12 cellular contexts compared by ENCODE assay signal in the genomic region with DNA sequence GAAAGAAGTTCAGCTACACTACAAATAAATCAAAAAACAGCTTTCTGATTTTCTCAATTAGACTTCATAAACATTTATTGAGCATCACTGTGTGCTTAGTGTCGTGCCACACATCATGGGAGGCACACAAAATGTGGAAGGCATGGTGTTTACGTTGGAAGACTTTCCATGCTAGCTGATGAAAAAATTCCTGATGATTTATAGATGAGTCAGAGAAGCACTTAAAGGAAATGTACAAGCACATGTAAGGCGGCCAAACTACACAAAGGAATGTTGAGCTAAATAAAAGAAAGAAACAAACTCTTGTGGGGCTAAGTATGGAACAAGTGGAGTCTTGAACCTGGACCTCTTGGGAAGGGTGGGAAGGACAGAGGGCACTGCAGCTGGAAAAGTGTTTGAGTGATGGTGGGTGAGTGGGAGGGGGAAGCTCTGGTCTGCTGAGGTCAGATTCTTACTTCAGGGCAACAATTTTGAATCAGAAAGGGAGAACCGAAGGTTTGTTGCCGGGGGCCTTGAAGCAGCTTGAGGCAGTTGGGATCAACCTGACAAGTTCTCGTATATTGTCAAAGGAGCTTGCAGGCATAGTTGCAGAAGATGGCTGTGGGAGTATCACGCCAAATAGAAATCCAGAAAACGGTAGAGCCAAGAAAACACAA.
DNase-seq lines count a peak whose midpoint lies in the region; ATAC-seq and TF ChIP-seq lines count a peak whose summit lies in the region.
"Had no signal": no experiment of that assay in that cellular context is flagged by ENCODE, and none has a peak within 500 bp of the region (broad histone marks: within the 10 kb centered on the region; RNA-seq: fewer than 3 reads in every experiment).

No MANE protein-coding gene starts in this region.

- H3K4me1 ChIP-seq in smooth muscle cell (ENCODE audit: low read depth) (peaks cover 6% of the 10 kb centered on the region), prostate gland (replicated peaks) (no peaks in the 10 kb centered on the region), tibial artery (no peaks in the 10 kb centered on the region), left ventricle myocardium inferior (no peaks in the 10 kb centered on the region)

- H3K27ac ChIP-seq in smooth muscle cell (ENCODE audit: low read depth) (peak overlapping the region; percentile 55), prostate gland (no peak overlapping the region), tibial artery (no peak overlapping the region), left ventricle myocardium inferior (replicated peaks) (no peak overlapping the region)

- H3K36me3 ChIP-seq in smooth muscle cell (ENCODE audit: low read depth) = no peaks in the 10 kb centered on the region
- no peaks in the 10 kb centered on the region for H3K36me3 ChIP-seq in prostate gland
- no peaks in the 10 kb centered on the region for H3K36me3 ChIP-seq in tibial artery
- H3K36me3 ChIP-seq in left ventricle myocardium inferior = no peaks in the 10 kb centered on the region

- H3K4me3 ChIP-seq in fibroblast of pulmonary artery (replicated peaks; ENCODE audit: low read depth, low read length) = no peak overlapping the region
- H3K4me3 ChIP-seq in smooth muscle cell = no peak overlapping the region
- H3K4me3 ChIP-seq in prostate gland = no peak overlapping the region
- H3K4me3 ChIP-seq in tibial artery = no peak overlapping the region
- no peak overlapping the region for H3K4me3 ChIP-seq in left ventricle myocardium inferior

- no peaks in the 10 kb centered on the region for H3K9me3 ChIP-seq in smooth muscle cell (replicated peaks; ENCODE audit: low read depth)
- H3K9me3 ChIP-seq in prostate gland = no peaks in the 10 kb centered on the region
- H3K9me3 ChIP-seq in tibial artery = no peaks in the 10 kb centered on the region
- H3K9me3 ChIP-seq in left ventricle myocardium inferior (replicated peaks) = peaks cover 10% of the 10 kb centered on the region

- ATAC-seq in HG03469 (IDR thresholded peaks at IDR 0.05; ENCODE audit: unreplicated experiment) = no peak

- H3K79me2 ChIP-seq in smooth muscle cell (ENCODE audit: low read depth) = no peaks in the 10 kb centered on the region

- CTCF ChIA-PET in HEK293T (lab: Yijun Ruan, JAX) = interaction anchor here (0.6 kb wide), 2 partner anchors 13 to 52 kb away, joined by 3 read pairs; no protein-coding TSS in a partner anchor

- WGBS in smooth muscle cell (ENCODE audit: low lambda C conversion rate) = 49% methylated on average over 8 of the region's 8 CpGs
- 40% methylated on average over 8 of the region's 8 CpGs for WGBS in prostate gland

- H2AFZ ChIP-seq in smooth muscle cell (ENCODE audit: low read depth) = no peak overlapping the region

- DNase-seq in HEK293T (ENCODE audit: extremely low spot score) (no peak), T1000 (lab: John Stamatoyannopoulos, UW) (peak; percentile 15), fibroblast of pulmonary artery (ENCODE audit: low read depth) (peak; percentile 83), smooth muscle cell (lab: John Stamatoyannopoulos, UW; ENCODE audit: unreplicated experiment) (no peak), prostate gland (ENCODE audit: low spot score) (no peak), tibial artery (no peak), left ventricle myocardium inferior (no peak)
- DNase-seq: activated CD4-positive, alpha-beta T cell treated with anti-CD3 and anti-CD28 coated beads for 4 hours; DMS79 treated with DMSO at 0.1 percent for 48 hours; effector CD8-positive, alpha-beta T cell; NCI-H510A treated with DMSO at 0.1 percent for 48 hours had no signal

- H3K27me3 ChIP-seq in smooth muscle cell (ENCODE audit: low read depth) = no peaks in the 10 kb centered on the region
- no peaks in the 10 kb centered on the region for H3K27me3 ChIP-seq in prostate gland (replicated peaks; ENCODE audit: insufficient read depth)
- H3K27me3 ChIP-seq in tibial artery = no peaks in the 10 kb centered on the region
- peaks cover 40% of the 10 kb centered on the region for H3K27me3 ChIP-seq in left ventricle myocardium inferior (ENCODE audit: low read depth)

- TF ChIP-seq CTCF in fibroblast of pulmonary artery (IDR thresholded peaks at IDR 0.05; ENCODE audit: low read length, missing control alignments) (no peak), smooth muscle cell (IDR thresholded peaks at IDR 0.05; ENCODE audit: borderline replicate concordance, insufficient read depth, poor library complexity, severe bottlenecking) (no peak), prostate gland (IDR thresholded peaks at IDR 0.05) (no peak), tibial artery (IDR thresholded peaks at IDR 0.05) (no peak), left ventricle myocardium inferior (IDR thresholded peaks at IDR 0.05; ENCODE audit: borderline replicate concordance) (no peak)

- peaks cover 15% of the 10 kb centered on the region for H3F3A ChIP-seq in smooth muscle cell (ENCODE audit: low read depth)

- POLR2A ChIA-PET in HEK293T (lab: Yijun Ruan, JAX) = interaction anchor here (1.5 kb wide), 1 partner anchor 67 kb away, joined by 6 read pairs; the partner anchor contains the start of gene FOXB1

- peak overlapping the region; percentile 47 for H3K4me2 ChIP-seq in smooth muscle cell

- no peaks in the 10 kb centered on the region for H4K20me1 ChIP-seq in smooth muscle cell (ENCODE audit: low read depth)

- intact Hi-C loops in prostate gland (cut with DNase I) = no loop called here
- intact Hi-C loops in tibial artery (cut with DNase I; ENCODE audit: low total_unique reads) = no loop called here
- intact Hi-C loops in left ventricle myocardium inferior (cut with micrococcal nuclease) = no loop called here

- TF ChIP-seq POLR2A in prostate gland (IDR thresholded peaks at IDR 0.05) = no peak

- H3K9ac ChIP-seq in smooth muscle cell (ENCODE audit: low read depth) = no peak overlapping the region

TF ChIP-seq in HEK293T, 16 proteins besides CTCF, POLR2A, EP300 and RAD21:
- TF ChIP-seq HDGF (IDR thresholded peaks at IDR 0.05; ENCODE audit: borderline replicate concordance) (no peak), ZNF384 (IDR thresholded peaks at IDR 0.05) (0 out of 2 replicates have a peak, but pooled peaks have one; percentile 26), PKNOX1 (IDR thresholded peaks at IDR 0.05) (0 out of 2 replicates have a peak, but pooled peaks have one; percentile 27), BHLHE40 (IDR thresholded peaks at IDR 0.05; ENCODE audit: borderline replicate concordance) (no peak)

Comparison
In these comparisons a context has a peak if more than half of its experiments do, and no peak if none do; other contexts are left out.
1. DNase-seq: peak in T1000 (single experiment) and fibroblast of pulmonary artery (single experiment); none in HEK293T (single experiment), smooth muscle cell (single experiment), prostate gland (single experiment), tibial artery (0 of 2) and left ventricle myocardium inferior (single experiment).